In the genomic region with DNA sequence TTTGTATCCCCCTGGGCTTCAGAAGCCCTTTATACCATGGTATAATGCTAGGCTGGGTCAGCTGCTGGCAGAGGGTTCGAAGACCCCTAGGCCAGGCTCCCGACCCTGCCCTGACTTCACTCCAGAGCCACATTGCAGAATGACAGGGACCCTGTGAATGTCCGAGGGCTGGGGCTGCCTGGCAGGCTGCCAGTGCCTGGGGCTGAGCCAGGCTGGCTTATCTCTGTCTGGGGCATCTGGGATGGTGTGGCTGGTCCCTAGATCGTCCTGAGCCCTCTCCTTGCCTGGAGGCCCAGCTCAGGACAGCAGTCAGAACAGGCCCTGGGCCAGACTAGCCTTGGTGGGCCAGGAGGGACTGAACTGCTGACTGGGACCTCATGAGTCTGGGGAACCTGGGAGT, we compare ENCODE assay signal across 16 cellular contexts. TPM values are rescaled to one million over a fixed set of nuclear protein-coding genes. Genes with fewer than 3 reads are reported as not detected.
A peak's percentile ranks its signal among the peaks of the same experiment; 100 is the strongest.
DNase-seq lines count a peak whose midpoint lies in the region; ATAC-seq, FAIRE-seq and TF ChIP-seq lines count a peak whose summit lies in the region.
"Had no signal": no experiment of that assay in that cellular context is flagged by ENCODE, and none has a peak within 500 bp of the region (broad histone marks: within the 10 kb centered on the region; RNA-seq: fewer than 3 reads in every experiment).

No MANE protein-coding gene starts in this region.

- peak overlapping the region; percentile 60 for H3K23ac ChIP-seq in neuronal stem cell (ENCODE audit: low read depth, low read length, poor library complexity)

- no peaks in the 10 kb centered on the region for H3K36me3 Mint-ChIP-seq in CD4-positive, CD25-positive, alpha-beta regulatory T cell

- no peak overlapping the region for H2BK15ac ChIP-seq in neuronal stem cell (ENCODE audit: low read length)

- H3K27ac ChIP-seq in BLaER1 = peak overlapping the region; percentile 69
- no peak overlapping the region for H3K27ac ChIP-seq in CD4-positive, CD25-positive, alpha-beta regulatory T cell (ENCODE audit: insufficient read depth, low read length, poor library complexity, severe bottlenecking)
- no peak overlapping the region for H3K27ac ChIP-seq in K562 (ENCODE audit: extremely low read depth, low read depth, low read length)
- H3K27ac ChIP-seq in neuronal stem cell (replicated peaks; ENCODE audit: low read length) = no peak overlapping the region
- H3K27ac ChIP-seq: SJCRH30 had no signal

- no peak for DNase-seq in CD4-positive, CD25-positive, alpha-beta regulatory T cell
- DNase-seq in K562 (ENCODE audit: extremely low read depth in 1 of 4, low spot score in 3 of 4) (peak in 1 of 4 experiments; percentile 68), neuronal stem cell (ENCODE audit: low spot score) (no peak), NCI-H1417 treated with DMSO at 0.1 percent for 48 hours (lab: John Stamatoyannopoulos, UW) (no peak)
- no peak for DNase-seq in stimulated activated CD4-positive, alpha-beta T cell treated with anti-CD3 and anti-CD28 coated beads, Interleukin-2, amount 100 ng/mL, for 24 hours
- DNase-seq: H7, MM.1S, NCI-H1105, NCI-H187 treated with DMSO at 0.1 percent for 48 hours, NCI-H2171, NCI-H510A, SJCRH30 had no signal

- no peak overlapping the region for H3K4me3 ChIP-seq in BLaER1
- H3K4me3 ChIP-seq in CD4-positive, CD25-positive, alpha-beta regulatory T cell (ENCODE audit: low read depth, low read length) = no peak overlapping the region
- no peak overlapping the region for H3K4me3 ChIP-seq in K562
- no peak overlapping the region for H3K4me3 ChIP-seq in neuronal stem cell (ENCODE audit: low read length in 2 of 2)
- H3K4me3 ChIP-seq: SJCRH30 had no signal

- FAIRE-seq in K562 (lab: Jason Lieb, UNC) = peak; percentile 35
- FAIRE-seq: HepG2 had no signal

- H3K4me1 Mint-ChIP-seq in CD4-positive, CD25-positive, alpha-beta regulatory T cell = peaks cover 0 to 54% (median 16%) of the 10 kb centered on the region in 4 donors

- intact Hi-C loops in K562 (cut with micrococcal nuclease) = no loop called here

- in situ Hi-C loops in K562 (cut with MboI) = no loop called here

- no peak for TF ChIP-seq CTCF in K562 (IDR thresholded peaks at IDR 0.05 in 2 of 3, conservative IDR thresholded peaks at IDR 0.05 in 1 of 3; ENCODE audit: insufficient read depth in 2 of 3, low read depth in 1 of 3, low read length in 3 of 3)

- no peak for TF ChIP-seq EP300 in K562 (IDR thresholded peaks at IDR 0.05; ENCODE audit: low read length)

- H2BK12ac ChIP-seq in neuronal stem cell (ENCODE audit: low read length) = no peak overlapping the region

- WGBS in K562 (ENCODE audit: insufficient coverage, low coverage, missing lambda C conversion rate) = 48% methylated on average over 4 of the region's 4 CpGs
- no CpG with 5 or more reads among the region's 4 CpGs for WGBS in neuronal stem cell (ENCODE audit: extremely low coverage in 2 of 2, insufficient read length in 2 of 2, insufficient replicate concordance in 1 of 2), 2 donors

- H3K4me1 ChIP-seq in BLaER1 (peaks cover 70% of the 10 kb centered on the region), K562 (replicated peaks in 1 of 2; ENCODE audit: control insufficient read depth in 2 of 2, insufficient read depth in 2 of 2, low read length in 2 of 2) (peaks cover 17 to 90% of the 10 kb centered on the region in 2 experiments), neuronal stem cell (ENCODE audit: control insufficient read depth in 2 of 2, insufficient read depth in 1 of 2, low read depth in 1 of 2, low read length in 2 of 2) (peaks cover 8 to 20% of the 10 kb centered on the region in 2 donors)
- peaks cover 32% of the 10 kb centered on the region for H3K4me1 ChIP-seq in CD4-positive, CD25-positive, alpha-beta regulatory T cell (ENCODE audit: control insufficient read depth, insufficient read depth, low read length, poor library complexity, severe bottlenecking)

- H2AK5ac ChIP-seq in neuronal stem cell (ENCODE audit: low read depth, low read length) = peak overlapping the region; percentile 74

- H4K91ac ChIP-seq in neuronal stem cell (ENCODE audit: low read depth, low read length, poor library complexity) = no peak overlapping the region

- no peak overlapping the region for H2BK120ac ChIP-seq in neuronal stem cell (ENCODE audit: low read depth, low read length)

- peak overlapping the region; percentile 67 for H3K9ac ChIP-seq in BLaER1
- peak overlapping the region in 1 of 2 experiments; percentile 79; a peak in 2 of 4 replicates for H3K9ac ChIP-seq in K562 (ENCODE audit: insufficient read depth in 1 of 2, low read depth in 2 of 2, low read length in 2 of 2)
- no peak overlapping the region for H3K9ac ChIP-seq in neuronal stem cell (ENCODE audit: low read depth, low read length, poor library complexity)

- H3K27me3 Mint-ChIP-seq in CD4-positive, CD25-positive, alpha-beta regulatory T cell = no peaks in the 10 kb centered on the region

- TF ChIP-seq RAD21 in K562 (CRISPR knock-in tag; conservative IDR thresholded peaks at IDR 0.05 in 1 of 2, IDR thresholded peaks at IDR 0.05 in 1 of 2) = no peak

- POLR2A ChIA-PET in K562 (lab: Yijun Ruan, JAX) = interaction anchor here (0.6 to 7.2 kb wide), 4 partner anchors 10 to 147 kb away, joined by 4 to 68 read pairs (median 5); no protein-coding TSS in a partner anchor

- no peak overlapping the region for H2BK5ac ChIP-seq in neuronal stem cell (ENCODE audit: low read length)

- CTCF ChIA-PET in K562 (lab: Yijun Ruan, JAX; ENCODE audit: low intra/inter-chr PET ratio) = no interaction called here

- H2AFZ ChIP-seq in K562 (ENCODE audit: low read depth, low read length) = no peak overlapping the region
- H2AFZ ChIP-seq in neuronal stem cell (ENCODE audit: low read length) = no peak overlapping the region

- H4K20me1 ChIP-seq in BLaER1 = peaks cover 81% of the 10 kb centered on the region
- peaks cover 57% of the 10 kb centered on the region for H4K20me1 ChIP-seq in K562 (replicated peaks; ENCODE audit: control insufficient read depth, insufficient read depth, low read length)

- H4K8ac ChIP-seq in neuronal stem cell (ENCODE audit: low read depth, low read length) = no peak overlapping the region

- H3K4ac ChIP-seq in neuronal stem cell (ENCODE audit: low read length) = no peak overlapping the region

- no peaks in the 10 kb centered on the region for H3K9me3 Mint-ChIP-seq in CD4-positive, CD25-positive, alpha-beta regulatory T cell

- peaks cover 21% of the 10 kb centered on the region for H3K79me2 ChIP-seq in K562 (ENCODE audit: control insufficient read depth, insufficient read depth, low read length)

- peak overlapping the region in 3 of 4 donors; percentile 24 to 35 (median 26) for H3K4me3 Mint-ChIP-seq in CD4-positive, CD25-positive, alpha-beta regulatory T cell

- H3K79me1 ChIP-seq in neuronal stem cell (ENCODE audit: low read depth, low read length) = peaks cover 27% of the 10 kb centered on the region

- H3K9me3 ChIP-seq in BLaER1 (no peaks in the 10 kb centered on the region), K562 (replicated peaks; ENCODE audit: control insufficient read depth, insufficient read depth, low read depth, low read length) (no peaks in the 10 kb centered on the region), neuronal stem cell (replicated peaks in 1 of 2; ENCODE audit: control insufficient read depth in 2 of 2, insufficient read depth in 1 of 2, low read depth in 1 of 2, low read length in 2 of 2) (peaks cover 0 to 2% of the 10 kb centered on the region in 2 donors)
- no peaks in the 10 kb centered on the region for H3K9me3 ChIP-seq in CD4-positive, CD25-positive, alpha-beta regulatory T cell (ENCODE audit: control insufficient read depth in 2 of 2, low read length in 2 of 2)
- H3K9me3 ChIP-seq: SJCRH30 had no signal

- H3K14ac ChIP-seq in neuronal stem cell (ENCODE audit: low read length) = no peak overlapping the region

- peaks cover 18% of the 10 kb centered on the region for H3K9me1 ChIP-seq in K562 (ENCODE audit: control insufficient read depth, insufficient read depth, low read length)

- no peak overlapping the region for H3K18ac ChIP-seq in neuronal stem cell (ENCODE audit: low read length)

- ATAC-seq in CD4-positive, CD25-positive, alpha-beta regulatory T cell (ENCODE audit: low read depth in 2 of 2) = no peak
- ATAC-seq in K562 (no peak), HG03457 (IDR thresholded peaks at IDR 0.05; ENCODE audit: unreplicated experiment) (no peak)
- ATAC-seq: HepG2 had no signal

- no peaks in the 10 kb centered on the region for H3K27me3 ChIP-seq in BLaER1
- H3K27me3 ChIP-seq in CD4-positive, CD25-positive, alpha-beta regulatory T cell (ENCODE audit: control insufficient read depth, insufficient read depth, low read length) = no peaks in the 10 kb centered on the region
- no peaks in the 10 kb centered on the region for H3K27me3 ChIP-seq in K562 (ENCODE audit: control insufficient read depth in 2 of 2, insufficient read depth in 2 of 2, low read length in 2 of 2)
- H3K27me3 ChIP-seq in neuronal stem cell (ENCODE audit: control insufficient read depth in 3 of 3, insufficient read depth in 3 of 3, low read depth in 1 of 3, low read length in 3 of 3) = no peaks in the 10 kb centered on the region
- H3K27me3 ChIP-seq: SJCRH30 had no signal

- no peak for TF ChIP-seq POLR2A in K562 (conservative IDR thresholded peaks at IDR 0.05)

- no TSS peak for BruUV-seq in K562 (replicated peaks; lab: Mats Ljungman, UMichigan)

- H3K4me2 ChIP-seq in BLaER1 = peak overlapping the region; percentile 99
- H3K4me2 ChIP-seq in K562 (ENCODE audit: insufficient read depth, low read length) = no peak overlapping the region
- no peak overlapping the region for H3K4me2 ChIP-seq in neuronal stem cell (ENCODE audit: insufficient read depth, low read length, poor library complexity, severe bottlenecking)

- H3K36me3 ChIP-seq in BLaER1 (peaks cover 15% of the 10 kb centered on the region), K562 (ENCODE audit: control insufficient read depth, insufficient read depth, low read length) (peaks cover 10% of the 10 kb centered on the region; the same call in 2 of the 3 replicates), neuronal stem cell (replicated peaks in 1 of 2; ENCODE audit: control insufficient read depth in 2 of 2, insufficient read depth in 2 of 2, low read length in 2 of 2) (peaks cover 6 to 8% of the 10 kb centered on the region in 2 donors)
- no peaks in the 10 kb centered on the region for H3K36me3 ChIP-seq in CD4-positive, CD25-positive, alpha-beta regulatory T cell (ENCODE audit: control insufficient read depth, insufficient read depth, low read length)
- H3K36me3 ChIP-seq: SJCRH30 had no signal

- peak overlapping the region in 1 of 3 donors; percentile 82 for H3K27ac Mint-ChIP-seq in CD4-positive, CD25-positive, alpha-beta regulatory T cell

RNA-seq across cellular contexts. Expression of gene ZDHHC8, which starts 3.7 kb away (rescaled TPM):
- 76.7 TPM for total RNA-seq in CD4-positive, CD25-positive, alpha-beta regulatory T cell
- 1 to 10 TPM; 1.2 to 4.3 (median 1.6) TPM for polyA plus RNA-seq in CD4-positive, CD25-positive, alpha-beta regulatory T cell
- 77.3 and 229 TPM in 2 replicates for total RNA-seq in K562 (2011; cell fraction: chromatin; rRNA removed; ENCODE audit: low replicate concordance)
- total RNA-seq in K562 (2011; cell fraction: nucleolus; rRNA removed) = 110 and 113 TPM in 2 replicates
- total RNA-seq in K562 (2011; cell fraction: nucleoplasm; rRNA removed) = 89.5 and 103 TPM in 2 replicates
- 16.4 and 27.9 TPM in 2 replicates for total RNA-seq in K562 (2014; rRNA removed)
- 4.5 and 7.5 TPM in 2 replicates for total RNA-seq in K562 (2014; rRNA removed; fragmentation: Illumina TruSeq; extraction: Trizol)
- total RNA-seq in K562 (2015; rRNA removed; fragmentation: Illumina TruSeq; extraction: Trizol) = 9.8 and 11.3 TPM in 2 replicates
- 99.5 and 109 TPM in 2 replicates for total RNA-seq in K562 (2021)
- 21.3 and 39.4 TPM in 2 replicates for polyA plus RNA-seq in K562 (2011; rRNA removed)
- 30.5 and 34.1 TPM in 2 replicates for polyA plus RNA-seq in K562 (2011; cell fraction: cytosol; rRNA removed)
- polyA plus RNA-seq in K562 (2011; cell fraction: nucleus; rRNA removed) = 388 and 500 TPM in 2 replicates
- polyA plus RNA-seq in K562 (2012) = 47.3 and 69.3 TPM in 2 replicates
- polyA plus RNA-seq in K562 (2014; fragmentation: Illumina TruSeq; extraction: Trizol) = 34.6 and 58.2 TPM in 2 replicates
- polyA plus RNA-seq in K562 (2014; fragmentation: Nextera tagmentation; extraction: Ambion mirVana) = under 1 TPM; 0.04 to 0.15 TPM
- 74.5 and 108 TPM in 2 replicates for polyA plus RNA-seq in K562 (2014; rRNA removed)
- 5.1 and 6.4 TPM in 2 replicates for polyA minus RNA-seq in K562 (2011; rRNA and poly(A)+ RNA removed)
- 26.3 and 42.5 TPM in 2 replicates for polyA minus RNA-seq in K562 (2011; cell fraction: cytosol; rRNA and poly(A)+ RNA removed)
- polyA minus RNA-seq in K562 (2011; cell fraction: nucleus; rRNA and poly(A)+ RNA removed) = 38.9 and 55.3 TPM in 2 replicates
- 44.3 TPM for polyA plus RNA-seq in neuronal stem cell (2013, experiment 1 of 2)
- 42.8 TPM for polyA plus RNA-seq in neuronal stem cell (2013, experiment 2 of 2)

RNA-seq across cellular contexts. Expression of gene CCDC188, which starts 15.6 kb away (rescaled TPM):
- total RNA-seq in CD4-positive, CD25-positive, alpha-beta regulatory T cell = 0.44 TPM
- not detected for polyA plus RNA-seq in CD4-positive, CD25-positive, alpha-beta regulatory T cell
- total RNA-seq in K562 (2011; cell fraction: chromatin; rRNA removed; ENCODE audit: low replicate concordance) = not detected in 2 replicates
- not detected in 2 replicates for total RNA-seq in K562 (2011; cell fraction: nucleolus; rRNA removed)
- total RNA-seq in K562 (2011; cell fraction: nucleoplasm; rRNA removed) = not detected in 2 replicates
- total RNA-seq in K562 (2014; rRNA removed) (not detected in 2 replicates), K562 (2014; rRNA removed; fragmentation: Illumina TruSeq; extraction: Trizol) (not detected in 2 replicates), K562 (2015; rRNA removed; fragmentation: Illumina TruSeq; extraction: Trizol) (not detected in 2 replicates), K562 (2021) (not detected in 2 replicates)
- polyA plus RNA-seq in K562 (2011; rRNA removed) (not detected in 2 replicates), K562 (2014; fragmentation: Illumina TruSeq; extraction: Trizol) (not detected in 2 replicates), K562 (2014; fragmentation: Nextera tagmentation; extraction: Ambion mirVana) (not detected), K562 (2014; rRNA removed) (not detected in 2 replicates)
- not detected in 2 replicates for polyA plus RNA-seq in K562 (2011; cell fraction: cytosol; rRNA removed)
- not detected in 2 replicates for polyA plus RNA-seq in K562 (2011; cell fraction: nucleus; rRNA removed)
- polyA plus RNA-seq in K562 (2012) = 0.26 TPM in 1 of 2 replicates, not detected in the other
- polyA minus RNA-seq in K562 (2011; rRNA and poly(A)+ RNA removed) = not detected in 2 replicates
- polyA minus RNA-seq in K562 (2011; cell fraction: cytosol; rRNA and poly(A)+ RNA removed) = not detected in 2 replicates
- not detected in 2 replicates for polyA minus RNA-seq in K562 (2011; cell fraction: nucleus; rRNA and poly(A)+ RNA removed)
- polyA plus RNA-seq in neuronal stem cell (2013, experiment 1 of 2) = not detected
- polyA plus RNA-seq in neuronal stem cell (2013, experiment 2 of 2) = not detected
- total RNA-seq: H7, HepG2, SJCRH30 had no signal
- polyA plus RNA-seq: AG04450, HepG2 had no signal

RNA-seq across cellular contexts. Expression of gene TRMT2A, which starts 18.2 kb away (rescaled TPM):
- 75.2 TPM for total RNA-seq in CD4-positive, CD25-positive, alpha-beta regulatory T cell
- polyA plus RNA-seq in CD4-positive, CD25-positive, alpha-beta regulatory T cell = 10 to 100 TPM; 24.5 to 30.2 (median 28.1) TPM
- 249 and 785 TPM in 2 replicates for total RNA-seq in K562 (2011; cell fraction: chromatin; rRNA removed; ENCODE audit: low replicate concordance)
- 623 and 778 TPM in 2 replicates for total RNA-seq in K562 (2011; cell fraction: nucleolus; rRNA removed)
- total RNA-seq in K562 (2011; cell fraction: nucleoplasm; rRNA removed) = 344 and 378 TPM in 2 replicates
- 203 and 254 TPM in 2 replicates for total RNA-seq in K562 (2014; rRNA removed)
- total RNA-seq in K562 (2014; rRNA removed; fragmentation: Illumina TruSeq; extraction: Trizol) = 31.5 and 47.4 TPM in 2 replicates
- 151 and 170 TPM in 2 replicates for total RNA-seq in K562 (2015; rRNA removed; fragmentation: Illumina TruSeq; extraction: Trizol)
- total RNA-seq in K562 (2021) = 222 and 242 TPM in 2 replicates
- polyA plus RNA-seq in K562 (2011; rRNA removed) = 102 and 189 TPM in 2 replicates
- polyA plus RNA-seq in K562 (2011; cell fraction: cytosol; rRNA removed) = 155 and 253 TPM in 2 replicates
- polyA plus RNA-seq in K562 (2011; cell fraction: nucleus; rRNA removed) = 1,476 and 1,701 TPM in 2 replicates
- 173 and 189 TPM in 2 replicates for polyA plus RNA-seq in K562 (2012)
- polyA plus RNA-seq in K562 (2014; fragmentation: Illumina TruSeq; extraction: Trizol) = 140 and 177 TPM in 2 replicates
- polyA plus RNA-seq in K562 (2014; fragmentation: Nextera tagmentation; extraction: Ambion mirVana) = 1 to 10 TPM; 1.6 to 6.6 TPM
- 258 and 265 TPM in 2 replicates for polyA plus RNA-seq in K562 (2014; rRNA removed)
- 57.9 and 72.9 TPM in 2 replicates for polyA minus RNA-seq in K562 (2011; rRNA and poly(A)+ RNA removed)
- polyA minus RNA-seq in K562 (2011; cell fraction: cytosol; rRNA and poly(A)+ RNA removed) = 87.3 and 128 TPM in 2 replicates
- polyA minus RNA-seq in K562 (2011; cell fraction: nucleus; rRNA and poly(A)+ RNA removed) = 286 and 369 TPM in 2 replicates
- 21.2 TPM for polyA plus RNA-seq in neuronal stem cell (2013, experiment 1 of 2)
- polyA plus RNA-seq in neuronal stem cell (2013, experiment 2 of 2) = 21.9 TPM

RNA-seq across cellular contexts. Expression of gene RANBP1, which starts 19.4 kb away (rescaled TPM):
- total RNA-seq in CD4-positive, CD25-positive, alpha-beta regulatory T cell = 67.2 TPM
- 10 to 100 TPM; 80.7 to 93.9 (median 90.2) TPM for polyA plus RNA-seq in CD4-positive, CD25-positive, alpha-beta regulatory T cell
- 525 and 801 TPM in 2 replicates for total RNA-seq in K562 (2011; cell fraction: chromatin; rRNA removed; ENCODE audit: low replicate concordance)
- 523 and 591 TPM in 2 replicates for total RNA-seq in K562 (2011; cell fraction: nucleolus; rRNA removed)
- 545 and 554 TPM in 2 replicates for total RNA-seq in K562 (2011; cell fraction: nucleoplasm; rRNA removed)
- 2,045 and 2,260 TPM in 2 replicates for total RNA-seq in K562 (2014; rRNA removed)
- total RNA-seq in K562 (2014; rRNA removed; fragmentation: Illumina TruSeq; extraction: Trizol) = 1,191 and 1,409 TPM in 2 replicates
- total RNA-seq in K562 (2015; rRNA removed; fragmentation: Illumina TruSeq; extraction: Trizol) = 1,591 and 1,659 TPM in 2 replicates
- total RNA-seq in K562 (2021) = 1,289 and 1,311 TPM in 2 replicates
- polyA plus RNA-seq in K562 (2011; rRNA removed) = 1,082 and 1,351 TPM in 2 replicates
- 950 and 1,655 TPM in 2 replicates for polyA plus RNA-seq in K562 (2011; cell fraction: cytosol; rRNA removed)
- 1,008 and 1,512 TPM in 2 replicates for polyA plus RNA-seq in K562 (2011; cell fraction: nucleus; rRNA removed)
- 795 and 1,074 TPM in 2 replicates for polyA plus RNA-seq in K562 (2012)
- 1,518 and 1,621 TPM in 2 replicates for polyA plus RNA-seq in K562 (2014; fragmentation: Illumina TruSeq; extraction: Trizol)
- polyA plus RNA-seq in K562 (2014; fragmentation: Nextera tagmentation; extraction: Ambion mirVana) = 100 to 1,000 TPM; 162 to 207 TPM
- 2,237 and 2,891 TPM in 2 replicates for polyA plus RNA-seq in K562 (2014; rRNA removed)
- 896 and 959 TPM in 2 replicates for polyA minus RNA-seq in K562 (2011; rRNA and poly(A)+ RNA removed)
- polyA minus RNA-seq in K562 (2011; cell fraction: cytosol; rRNA and poly(A)+ RNA removed) = 618 and 835 TPM in 2 replicates
- 183 and 414 TPM in 2 replicates for polyA minus RNA-seq in K562 (2011; cell fraction: nucleus; rRNA and poly(A)+ RNA removed)
- polyA plus RNA-seq in neuronal stem cell (2013, experiment 1 of 2) = 496 TPM
- polyA plus RNA-seq in neuronal stem cell (2013, experiment 2 of 2) = 494 TPM

RNA-seq across cellular contexts. Expression of gene DGCR8, which starts 55.2 kb away (rescaled TPM):
- total RNA-seq in CD4-positive, CD25-positive, alpha-beta regulatory T cell = 41.1 TPM
- 1 to 10 TPM; 2.7 to 6.6 (median 4.5) TPM for polyA plus RNA-seq in CD4-positive, CD25-positive, alpha-beta regulatory T cell
- total RNA-seq in K562 (2011; cell fraction: chromatin; rRNA removed; ENCODE audit: low replicate concordance) = 638 and 1,105 TPM in 2 replicates
- 550 and 577 TPM in 2 replicates for total RNA-seq in K562 (2011; cell fraction: nucleolus; rRNA removed)
- 502 and 511 TPM in 2 replicates for total RNA-seq in K562 (2011; cell fraction: nucleoplasm; rRNA removed)
- total RNA-seq in K562 (2014; rRNA removed) (107 and 108 TPM in 2 replicates), K562 (2014; rRNA removed; fragmentation: Illumina TruSeq; extraction: Trizol) (43.7 and 49.4 TPM in 2 replicates), K562 (2015; rRNA removed; fragmentation: Illumina TruSeq; extraction: Trizol) (80.1 and 81.2 TPM in 2 replicates), K562 (2021) (116 and 119 TPM in 2 replicates)
- polyA plus RNA-seq in K562 (2011; rRNA removed) (81.8 and 155 TPM in 2 replicates), K562 (2014; fragmentation: Illumina TruSeq; extraction: Trizol) (70.4 and 75.0 TPM in 2 replicates), K562 (2014; fragmentation: Nextera tagmentation; extraction: Ambion mirVana) (1 to 10 TPM; 5.9 to 7.7 TPM), K562 (2014; rRNA removed) (135 and 144 TPM in 2 replicates)
- 51.2 and 92.7 TPM in 2 replicates for polyA plus RNA-seq in K562 (2011; cell fraction: cytosol; rRNA removed)
- polyA plus RNA-seq in K562 (2011; cell fraction: nucleus; rRNA removed) = 1,167 and 1,418 TPM in 2 replicates
- polyA plus RNA-seq in K562 (2012) = 76.7 and 85.3 TPM in 2 replicates
- 62.1 and 82.0 TPM in 2 replicates for polyA minus RNA-seq in K562 (2011; rRNA and poly(A)+ RNA removed)
- polyA minus RNA-seq in K562 (2011; cell fraction: cytosol; rRNA and poly(A)+ RNA removed) = 35.2 and 46.4 TPM in 2 replicates
- polyA minus RNA-seq in K562 (2011; cell fraction: nucleus; rRNA and poly(A)+ RNA removed) = 210 and 349 TPM in 2 replicates
- polyA plus RNA-seq in neuronal stem cell (2013, experiment 1 of 2) = 16.3 TPM
- polyA plus RNA-seq in neuronal stem cell (2013, experiment 2 of 2) = 16.3 TPM
